Comparison of ENCODE assay signal across 17 cellular contexts in the genomic region with DNA sequence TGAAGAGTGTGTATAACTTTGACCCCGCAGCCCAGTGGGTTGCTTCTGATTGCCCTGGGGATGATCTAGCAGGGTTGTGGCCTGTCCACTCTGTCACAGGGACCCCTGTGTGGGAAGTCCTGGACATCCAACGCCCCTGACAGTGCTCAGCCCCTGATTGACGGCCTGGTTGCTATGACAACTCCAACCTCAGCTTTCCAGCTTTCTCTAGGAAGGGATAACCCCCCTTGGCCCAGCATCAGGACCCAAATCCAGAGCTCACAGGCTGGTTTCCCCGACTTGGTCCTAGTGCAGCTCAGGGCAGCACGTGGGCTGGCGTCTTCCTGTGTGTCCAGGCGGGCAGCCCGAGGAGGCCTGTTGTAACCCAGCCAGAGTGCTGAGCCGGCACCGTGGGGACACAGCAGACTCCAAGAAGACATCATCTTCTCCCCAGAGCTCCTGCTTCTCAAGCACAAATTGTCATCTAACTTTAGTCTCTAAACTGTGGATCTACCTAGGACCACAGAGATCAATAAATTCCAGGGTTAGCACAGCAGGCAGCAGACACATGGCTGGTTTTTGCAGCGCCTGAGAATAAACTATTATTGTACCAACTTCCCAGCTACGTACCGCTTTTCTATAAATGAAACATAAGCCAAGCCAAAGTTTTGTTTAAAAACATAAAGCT. TPM values are rescaled to one million over a fixed set of nuclear protein-coding genes. Genes with fewer than 3 reads are reported as not detected.
DNase-seq lines count a peak whose midpoint lies in the region; ATAC-seq and TF ChIP-seq lines count a peak whose summit lies in the region.
"Had no signal": no experiment of that assay in that cellular context is flagged by ENCODE, and none has a peak within 500 bp of the region (broad histone marks: within the 10 kb centered on the region; RNA-seq: fewer than 3 reads in every experiment).

No MANE protein-coding gene starts in this region.

- H3K27ac ChIP-seq in HEK293 (ENCODE audit: extremely low read depth, low read depth, low read length) (no peak overlapping the region), caudate nucleus (ENCODE audit: low read depth, low read length) (peak overlapping the region; percentile 83), lower lobe of right lung (no peak overlapping the region), colonic mucosa (no peak overlapping the region), A673 (ENCODE audit: low read depth, low read length, poor library complexity, severe bottlenecking) (no peak overlapping the region)
- H3K27ac ChIP-seq: KMS-11, PC-9 had no signal

- H3K4me1 Mint-ChIP-seq in stimulated activated naive B cell treated with anti-CD40 and anti-IgM and Interleukin-4, amounts not matched to agents 10 μg/mL and 1 μg/mL and 100 μg/mL, for 72 hours = peaks cover 10 to 17% of the 10 kb centered on the region in 2 donors

- CTCF ChIA-PET in HEK293 (lab: Yijun Ruan, JAX) = interaction anchor here (0.7 kb wide), 1 partner anchor 90 kb away, joined by 3 read pairs; no protein-coding TSS in a partner anchor
- CTCF ChIA-PET in A673 (lab: Charles Lee) = no interaction called here

- peaks cover 4 to 12% of the 10 kb centered on the region in 2 donors for H3K27me3 Mint-ChIP-seq in stimulated activated naive B cell treated with anti-CD40 and anti-IgM and Interleukin-4, amounts not matched to agents 10 μg/mL and 1 μg/mL and 100 μg/mL, for 72 hours

- H3K4me3 ChIP-seq in HEK293 (ENCODE audit: low read depth, low read length) (no peak overlapping the region), lower lobe of right lung (no peak overlapping the region), colonic mucosa (no peak overlapping the region), A673 (ENCODE audit: low read depth, low read length, poor library complexity, severe bottlenecking) (no peak overlapping the region)
- H3K4me3 ChIP-seq: A549, HAP-1, PC-9 had no signal

- no peak overlapping the region for H3K4me3 Mint-ChIP-seq in stimulated activated naive B cell treated with anti-CD40 and anti-IgM and Interleukin-4, amounts not matched to agents 10 μg/mL and 1 μg/mL and 100 μg/mL, for 72 hours

- DNase-seq in caudate nucleus (lab: John Stamatoyannopoulos, UW) = no peak
- peak; percentile 45 for DNase-seq in lower lobe of right lung
- DNase-seq in posterior vena cava (ENCODE audit: low spot score) = peak; percentile 62
- DNase-seq in stimulated activated naive B cell treated with anti-CD40 and anti-IgM and Interleukin-4, amounts not matched to agents 10 μg/mL and 1 μg/mL and 100 μg/mL, for 72 hours = no peak
- DNase-seq in colonic mucosa = no peak
- no peak for DNase-seq in A673 (ENCODE audit: low spot score)
- DNase-seq: DMS79 treated with DMSO at 0.1 percent for 48 hours, NCI-H1092, NCI-H2081 treated with DMSO at 0.1 percent for 48 hours, NCI-H510A treated with DMSO at 0.1 percent for 48 hours, NCI-H82, PC-9 had no signal

- no peak overlapping the region for H3K9ac ChIP-seq in colonic mucosa (ENCODE audit: low read depth in 2 of 2, low read length in 2 of 2)
- H3K9ac ChIP-seq: KMS-11 had no signal

- no peak overlapping the region for H3K27ac Mint-ChIP-seq in stimulated activated naive B cell treated with anti-CD40 and anti-IgM and Interleukin-4, amounts not matched to agents 10 μg/mL and 1 μg/mL and 100 μg/mL, for 72 hours

- H3K27me3 ChIP-seq in lower lobe of right lung (ENCODE audit: low read depth) (peaks cover 3% of the 10 kb centered on the region), colonic mucosa (no peaks in the 10 kb centered on the region), A673 (replicated peaks; ENCODE audit: insufficient read depth, low read depth, low read length, poor library complexity) (no peaks in the 10 kb centered on the region)

- H3K9me3 ChIP-seq in HEK293 (ENCODE audit: control insufficient read depth, insufficient read depth, low read depth, low read length) (no peaks in the 10 kb centered on the region), lower lobe of right lung (no peaks in the 10 kb centered on the region), colonic mucosa (no peaks in the 10 kb centered on the region), A673 (ENCODE audit: low read depth, low read length, poor library complexity, severe bottlenecking) (no peaks in the 10 kb centered on the region)
- H3K9me3 ChIP-seq: A549, HAP-1 had no signal

- POLR2A ChIA-PET in HEK293 (lab: Yijun Ruan, JAX) = interaction anchor here (1.9 kb wide), 1 partner anchor 28 kb away, joined by 4 read pairs; no protein-coding TSS in a partner anchor
- POLR2A ChIA-PET in A673 (lab: Charles Lee; ENCODE audit: low non-redundant PET) = no interaction called here

- intact Hi-C loops in lower lobe of right lung (cut with DNase I) (no loop called here), posterior vena cava (cut with DNase I) (no loop called here), colonic mucosa (cut with DNase I) (no loop called here), A673 (cut with micrococcal nuclease; ENCODE audit: unreplicated experiment) (no loop called here)

- no TSS peak for BruUV-seq in A673 (replicated peaks; lab: Mats Ljungman, UMichigan)

- peaks cover 11 to 12% of the 10 kb centered on the region in 2 experiments for H3K36me3 ChIP-seq in HEK293 (ENCODE audit: control insufficient read depth in 2 of 2, insufficient read depth in 1 of 2, low read length in 2 of 2)
- peaks cover 19% of the 10 kb centered on the region for H3K36me3 ChIP-seq in lower lobe of right lung
- no peaks in the 10 kb centered on the region for H3K36me3 ChIP-seq in colonic mucosa
- peaks cover 9% of the 10 kb centered on the region for H3K36me3 ChIP-seq in A673 (ENCODE audit: insufficient read depth, low read length, poor library complexity, severe bottlenecking)

- ATAC-seq in lower lobe of right lung = no peak
- no peak for ATAC-seq in GM19452 (IDR thresholded peaks at IDR 0.05; ENCODE audit: unreplicated experiment)
- no peak for ATAC-seq in stimulated activated naive B cell treated with anti-CD40 and anti-IgM and Interleukin-4, amounts not matched to agents 10 μg/mL and 1 μg/mL and 100 μg/mL, for 72 hours (replicated peaks)
- ATAC-seq: A549 had no signal

- TF ChIP-seq CTCF in HEK293 (tag by site-specific recombination; IDR thresholded peaks at IDR 0.05) = no peak
- no peak for TF ChIP-seq CTCF in lower lobe of right lung (IDR thresholded peaks at IDR 0.05)
- TF ChIP-seq CTCF in colonic mucosa (IDR thresholded peaks at IDR 0.05) = no peak
- no peak for TF ChIP-seq CTCF in A673 (conservative IDR thresholded peaks at IDR 0.05; ENCODE audit: low read depth, low read length)

- no peaks in the 10 kb centered on the region for H3K4me1 ChIP-seq in HEK293 (ENCODE audit: control insufficient read depth, insufficient read depth, low read length)
- peaks cover 16% of the 10 kb centered on the region for H3K4me1 ChIP-seq in lower lobe of right lung
- no peaks in the 10 kb centered on the region for H3K4me1 ChIP-seq in colonic mucosa
- peaks cover 6% of the 10 kb centered on the region for H3K4me1 ChIP-seq in A673 (ENCODE audit: insufficient read depth, low read length, poor library complexity, severe bottlenecking)

- H3K9me3 Mint-ChIP-seq in stimulated activated naive B cell treated with anti-CD40 and anti-IgM and Interleukin-4, amounts not matched to agents 10 μg/mL and 1 μg/mL and 100 μg/mL, for 72 hours = no peaks in the 10 kb centered on the region

- peaks cover 19 to 28% of the 10 kb centered on the region in 2 donors for H3K36me3 Mint-ChIP-seq in stimulated activated naive B cell treated with anti-CD40 and anti-IgM and Interleukin-4, amounts not matched to agents 10 μg/mL and 1 μg/mL and 100 μg/mL, for 72 hours

TF ChIP-seq in HEK293, 187 proteins besides CTCF, POLR2A, EP300 and RAD21:
- no peak for TF ChIP-seq ZBTB44 (tag by site-specific recombination; IDR thresholded peaks at IDR 0.05)
- TF ChIP-seq ZIC2 (tag by site-specific recombination; IDR thresholded peaks at IDR 0.05) = 0 out of 2 replicates have a peak, but pooled peaks have one; percentile 8

RNA-seq across cellular contexts. Expression of gene PDXK, which starts 18.9 kb away (rescaled TPM):
- total RNA-seq in lower lobe of right lung (195 TPM), posterior vena cava (100 to 1,000 TPM in 1 of 2 donors, 10 to 100 TPM in 1; 74.7 to 109 TPM), colonic mucosa (100 to 1,000 TPM; 155 to 188 TPM), A673 (2021) (114 and 116 TPM in 2 replicates)

RNA-seq across cellular contexts. Expression of gene RRP1B, which starts 40.7 kb away (rescaled TPM):
- 18.1 TPM for total RNA-seq in lower lobe of right lung
- total RNA-seq in posterior vena cava = 10 to 100 TPM; 14.6 to 15.2 TPM
- 10 to 100 TPM; 11.0 to 22.1 TPM for total RNA-seq in colonic mucosa
- total RNA-seq in A673 (2021) = 67.0 and 73.5 TPM in 2 replicates

RNA-seq across cellular contexts. Expression of gene HSF2BP, which starts 40.8 kb away (rescaled TPM):
- 0.32 TPM for total RNA-seq in lower lobe of right lung
- under 1 TPM; 0.46 to 0.48 TPM for total RNA-seq in posterior vena cava
- total RNA-seq in colonic mucosa = under 1 TPM in 1 of 2 donors, not detected in 1; 0.45 TPM
- 2.4 and 3.0 TPM in 2 replicates for total RNA-seq in A673 (2021)

Comparison
In these comparisons a context has a peak if more than half of its experiments do, and no peak if none do; other contexts are left out.
1. DNase-seq: peak in lower lobe of right lung (single experiment) and posterior vena cava (single experiment); none in caudate nucleus (0 of 61), stimulated activated naive B cell treated with anti-CD40 and anti-IgM and Interleukin-4, amounts not matched to agents 10 μg/mL and 1 μg/mL and 100 μg/mL, for 72 hours (single experiment), colonic mucosa (single experiment) and A673 (single experiment).